Comparison of ENCODE assay signal across 9 cellular contexts in genomic region chr4:108118505-108118904, GRCh38.
DNase-seq lines count a peak whose midpoint lies in the region; ATAC-seq and TF ChIP-seq lines count a peak whose summit lies in the region.
"Had no signal": no experiment of that assay in that cellular context is flagged by ENCODE, and none has a peak within 500 bp of the region (broad histone marks: within the 10 kb centered on the region; RNA-seq: fewer than 3 reads in every experiment).

No MANE protein-coding gene starts in this region.

- ATAC-seq in HG02763 (IDR thresholded peaks at IDR 0.05; ENCODE audit: unreplicated experiment), result peak; percentile 93

- H3K36me3 ChIP-seq in brain microvascular endothelial cell (replicated peaks), result no peaks in the 10 kb centered on the region

- no peak overlapping the region for H3K4me3 ChIP-seq in brain microvascular endothelial cell (ENCODE audit: low read depth, low read length)

- intact Hi-C loops in posterior cingulate gyrus (cut with DNase I), result no loop called here

- TF ChIP-seq CTCF in brain microvascular endothelial cell (IDR thresholded peaks at IDR 0.05; ENCODE audit: low read depth, low read length, missing control alignments), result peak; percentile 7

- H3K27me3 ChIP-seq in brain microvascular endothelial cell (replicated peaks), result no peaks in the 10 kb centered on the region

- in situ Hi-C loops in brain microvascular endothelial cell (cut with HindIII; ENCODE audit: low pct_ligation_motif_present, low sequenced_read_pairs), result no loop called here

- H3K27ac ChIP-seq in brain microvascular endothelial cell, result no peak overlapping the region
- H3K27ac ChIP-seq: C4-2B had no signal

- DNase-seq in activated CD4-positive, alpha-beta T cell treated with anti-CD3 and anti-CD28 coated beads, Interleukin-2, amount 50 U/mL, for 1 hour, result peak; percentile 42
- no peak for DNase-seq in activated CD4-positive, alpha-beta T cell treated with anti-CD3 and anti-CD28 coated beads for 1 hour
- DNase-seq in NCI-H146 (lab: John Stamatoyannopoulos, UW) (peak; percentile 49), brain microvascular endothelial cell (peak; percentile 9), cortex of kidney (lab: John Stamatoyannopoulos, UW) (no peak), posterior cingulate gyrus (no peak), hippocampal formation (lab: John Stamatoyannopoulos, UW) (no peak)

Comparison
In these comparisons a context has a peak if more than half of its experiments do, and no peak if none do; other contexts are left out.
1. DNase-seq: peak in activated CD4-positive, alpha-beta T cell treated with anti-CD3 and anti-CD28 coated beads, Interleukin-2, amount 50 U/mL, for 1 hour (single experiment), NCI-H146 (single experiment) and brain microvascular endothelial cell (single experiment); none in activated CD4-positive, alpha-beta T cell treated with anti-CD3 and anti-CD28 coated beads for 1 hour (single experiment), cortex of kidney (single experiment), posterior cingulate gyrus (0 of 10) and hippocampal formation (0 of 2).